13 cellular contexts compared by ENCODE assay signal in genomic region chr3:851098-851790, GRCh38.
DNase-seq lines count a peak whose midpoint lies in the region; ATAC-seq, FAIRE-seq and TF ChIP-seq lines count a peak whose summit lies in the region.
"Had no signal": no experiment of that assay in that cellular context is flagged by ENCODE, and none has a peak within 500 bp of the region (broad histone marks: within the 10 kb centered on the region; RNA-seq: fewer than 3 reads in every experiment).

No MANE protein-coding gene starts in this region.

- POLR2A ChIA-PET in WTC11 (lab: Charles Lee) = no interaction called here

- TF ChIP-seq CTCF in GM10266 (IDR thresholded peaks at IDR 0.05; ENCODE audit: control insufficient read depth, insufficient read depth, low read depth, missing control alignments) = peak; percentile 19
- no peak for TF ChIP-seq CTCF in WTC11 (IDR thresholded peaks at IDR 0.05)
- TF ChIP-seq CTCF in kidney (IDR thresholded peaks at IDR 0.05; ENCODE audit: borderline replicate concordance, extremely low read depth, insufficient read depth) = no peak

- no peaks in the 10 kb centered on the region for H3K9me3 ChIP-seq in kidney (ENCODE audit: control insufficient read depth in 1 of 2, low read length in 2 of 2)

- ATAC-seq in GM19035 (IDR thresholded peaks at IDR 0.05; ENCODE audit: unreplicated experiment) = peak; percentile 59
- ATAC-seq in HG03342 (IDR thresholded peaks at IDR 0.05; ENCODE audit: unreplicated experiment) = peak; percentile 63
- ATAC-seq in WTC11 = no peak
- ATAC-seq: heart left ventricle had no signal

- no peak for FAIRE-seq in kidney (lab: Jason Lieb, UNC)

- H3K4me1 ChIP-seq in kidney (ENCODE audit: control insufficient read depth in 1 of 2, insufficient read depth in 1 of 2, low read depth in 1 of 2, low read length in 2 of 2) = no peaks in the 10 kb centered on the region
- H3K4me1 ChIP-seq: heart left ventricle had no signal

- H3K27ac ChIP-seq in kidney (ENCODE audit: low read depth in 2 of 2, low read length in 2 of 2) = no peak overlapping the region
- H3K27ac ChIP-seq: heart left ventricle, SK-N-MC, skin epidermis had no signal

- peaks cover 14% of the 10 kb centered on the region for H3K27me3 Mint-ChIP-seq in WTC11 (ENCODE audit: low read depth)
- H3K27me3 Mint-ChIP-seq: CD4-positive, CD25-positive, alpha-beta regulatory T cell had no signal

- peaks cover 88% of the 10 kb centered on the region for H3K9me3 Mint-ChIP-seq in WTC11

- DNase-seq in GM10266 (ENCODE audit: extremely low spot score) = no peak
- peak; percentile 4 for DNase-seq in astrocyte of the hippocampus (ENCODE audit: low read depth, low spot score)
- no peak for DNase-seq in WTC11 (ENCODE audit: low spot score)
- DNase-seq in DMS79 treated with DMSO at 0.1 percent for 48 hours (lab: John Stamatoyannopoulos, UW) = no peak
- no peak for DNase-seq in occipital lobe (lab: John Stamatoyannopoulos, UW)
- DNase-seq in kidney = no peak
- DNase-seq: CD4-positive, CD25-positive, alpha-beta regulatory T cell; heart left ventricle; NCI-H2107 had no signal

- CTCF ChIA-PET in WTC11 (lab: Charles Lee) = no interaction called here

- H3K9ac ChIP-seq in kidney (ENCODE audit: low read length in 2 of 2) = no peak overlapping the region

- no peak overlapping the region for H3K4me3 Mint-ChIP-seq in WTC11
- H3K4me3 Mint-ChIP-seq: CD4-positive, CD25-positive, alpha-beta regulatory T cell had no signal

- no peaks in the 10 kb centered on the region for H3K36me3 ChIP-seq in kidney (ENCODE audit: control insufficient read depth in 1 of 2, insufficient read depth in 2 of 2, low read length in 2 of 2)
- H3K36me3 ChIP-seq: heart left ventricle had no signal

- H3K27ac Mint-ChIP-seq in WTC11 = no peak overlapping the region
- H3K27ac Mint-ChIP-seq: CD4-positive, CD25-positive, alpha-beta regulatory T cell had no signal

- peaks cover 80% of the 10 kb centered on the region for H3K36me3 Mint-ChIP-seq in WTC11

- no peak overlapping the region for H3K4me3 ChIP-seq in kidney (ENCODE audit: low read length in 2 of 2)
- H3K4me3 ChIP-seq: heart left ventricle, SK-N-MC, skin epidermis had no signal

- no peaks in the 10 kb centered on the region for H3K4me1 Mint-ChIP-seq in WTC11
- H3K4me1 Mint-ChIP-seq: CD4-positive, CD25-positive, alpha-beta regulatory T cell had no signal

- intact Hi-C loops in kidney (cut with DNase I) = no loop called here

TF ChIP-seq in WTC11, 78 proteins besides CTCF, POLR2A, EP300 and RAD21 (continues in another document):
- TF ChIP-seq NR3C1 (CRISPR knock-in tag; conservative IDR thresholded peaks at IDR 0.05; ENCODE audit: low read depth) (no peak), ELF4 (CRISPR knock-in tag; IDR thresholded peaks at IDR 0.05; ENCODE audit: low read depth) (no peak), JUN (CRISPR knock-in tag; IDR thresholded peaks at IDR 0.05) (no peak), NR1H2 (CRISPR knock-in tag; IDR thresholded peaks at IDR 0.05) (no peak), ESRRA (CRISPR knock-in tag; IDR thresholded peaks at IDR 0.05; ENCODE audit: borderline replicate concordance) (no peak), NFATC4 (CRISPR knock-in tag; IDR thresholded peaks at IDR 0.05) (no peak), SMAD3 (CRISPR knock-in tag; IDR thresholded peaks at IDR 0.05; ENCODE audit: borderline replicate concordance) (no peak), TEAD4 (CRISPR knock-in tag; IDR thresholded peaks at IDR 0.05) (no peak), OVOL2 (CRISPR knock-in tag; IDR thresholded peaks at IDR 0.05; ENCODE audit: borderline replicate concordance) (no peak), AR (CRISPR knock-in tag; IDR thresholded peaks at IDR 0.05) (no peak), MLX (CRISPR knock-in tag; IDR thresholded peaks at IDR 0.05) (no peak), CDX4 (CRISPR knock-in tag; IDR thresholded peaks at IDR 0.05; ENCODE audit: borderline replicate concordance) (no peak), HMGA2 (CRISPR knock-in tag; IDR thresholded peaks at IDR 0.05) (no peak), HMGXB4 (CRISPR knock-in tag; IDR thresholded peaks at IDR 0.05) (no peak), ERG (CRISPR knock-in tag; IDR thresholded peaks at IDR 0.05) (no peak), NR2C2 (CRISPR knock-in tag; IDR thresholded peaks at IDR 0.05) (no peak), FOXP4 (CRISPR knock-in tag; IDR thresholded peaks at IDR 0.05) (no peak)
